ENCODE assay signal across 8 cellular contexts in genomic region chr1:234478481-234479309, GRCh38. TPM values are rescaled to one million over a fixed set of nuclear protein-coding genes. Genes with fewer than 3 reads are reported as not detected.
A peak's percentile ranks its signal among the peaks of the same experiment; 100 is the strongest.
DNase-seq lines count a peak whose midpoint lies in the region; FAIRE-seq and TF ChIP-seq lines count a peak whose summit lies in the region.

A gene with protein sequence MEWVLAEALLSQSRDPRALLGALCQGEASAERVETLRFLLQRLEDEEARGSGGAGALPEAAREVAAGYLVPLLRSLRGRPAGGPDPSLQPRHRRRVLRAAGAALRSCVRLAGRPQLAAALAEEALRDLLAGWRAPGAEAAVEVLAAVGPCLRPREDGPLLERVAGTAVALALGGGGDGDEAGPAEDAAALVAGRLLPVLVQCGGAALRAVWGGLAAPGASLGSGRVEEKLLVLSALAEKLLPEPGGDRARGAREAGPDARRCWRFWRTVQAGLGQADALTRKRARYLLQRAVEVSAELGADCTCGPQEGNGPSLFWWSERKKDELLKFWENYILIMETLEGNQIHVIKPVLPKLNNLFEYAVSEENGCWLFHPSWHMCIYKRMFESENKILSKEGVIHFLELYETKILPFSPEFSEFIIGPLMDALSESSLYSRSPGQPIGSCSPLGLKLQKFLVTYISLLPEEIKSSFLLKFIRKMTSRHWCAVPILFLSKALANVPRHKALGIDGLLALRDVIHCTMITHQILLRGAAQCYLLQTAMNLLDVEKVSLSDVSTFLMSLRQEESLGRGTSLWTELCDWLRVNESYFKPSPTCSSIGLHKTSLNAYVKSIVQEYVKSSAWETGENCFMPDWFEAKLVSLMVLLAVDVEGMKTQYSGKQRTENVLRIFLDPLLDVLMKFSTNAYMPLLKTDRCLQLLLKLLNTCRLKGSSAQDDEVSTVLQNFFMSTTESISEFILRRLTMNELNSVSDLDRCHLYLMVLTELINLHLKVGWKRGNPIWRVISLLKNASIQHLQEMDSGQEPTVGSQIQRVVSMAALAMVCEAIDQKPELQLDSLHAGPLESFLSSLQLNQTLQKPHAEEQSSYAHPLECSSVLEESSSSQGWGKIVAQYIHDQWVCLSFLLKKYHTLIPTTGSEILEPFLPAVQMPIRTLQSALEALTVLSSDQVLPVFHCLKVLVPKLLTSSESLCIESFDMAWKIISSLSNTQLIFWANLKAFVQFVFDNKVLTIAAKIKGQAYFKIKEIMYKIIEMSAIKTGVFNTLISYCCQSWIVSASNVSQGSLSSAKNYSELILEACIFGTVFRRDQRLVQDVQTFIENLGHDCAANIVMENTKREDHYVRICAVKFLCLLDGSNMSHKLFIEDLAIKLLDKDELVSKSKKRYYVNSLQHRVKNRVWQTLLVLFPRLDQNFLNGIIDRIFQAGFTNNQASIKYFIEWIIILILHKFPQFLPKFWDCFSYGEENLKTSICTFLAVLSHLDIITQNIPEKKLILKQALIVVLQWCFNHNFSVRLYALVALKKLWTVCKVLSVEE (N-terminal part only) (minus strand): TSS chr1:234479179. CDS start chr1:234479103, 76 bp downstream.

- H3K27me3 ChIP-seq in SJSA1 (replicated peaks) = no peaks in the 10 kb centered on the region
- H3K27me3 ChIP-seq in suprapubic skin = no peaks in the 10 kb centered on the region

- H3K4me1 ChIP-seq in SJSA1 (replicated peaks) (peaks cover 21% of the 10 kb centered on the region), suprapubic skin (peaks cover 16% of the 10 kb centered on the region)

- no peak for FAIRE-seq in H54 (lab: Jason Lieb, UNC)

- peaks cover 8% of the 10 kb centered on the region; the same call in 1 of the 2 replicates for H3K36me3 ChIP-seq in SJSA1
- H3K36me3 ChIP-seq in suprapubic skin = no peaks in the 10 kb centered on the region

- H3K27ac ChIP-seq in SJSA1 = 0 out of 2 replicates have a peak within 1 kb of the TSS, but pooled peaks have one; percentile 41
- peak within 1 kb of the TSS; percentile 98 for H3K27ac ChIP-seq in suprapubic skin

- peak in 1 of 2 donors; percentile 6 for TF ChIP-seq CTCF in suprapubic skin (IDR thresholded peaks at IDR 0.05)

- TF ChIP-seq POLR2A in H54 (IDR thresholded peaks at IDR 0.05; ENCODE audit: low read depth, low read length) (peak; percentile 53), suprapubic skin (IDR thresholded peaks at IDR 0.05) (no peak)

- H3K4me3 ChIP-seq in SJSA1 (peak within 1 kb of the TSS; percentile 93), suprapubic skin (peak within 1 kb of the TSS; percentile 86)

- DNase-seq in GF-D8 (lab: John Stamatoyannopoulos, UW) (peak; percentile 47), H54 (ENCODE audit: insufficient read length, low spot score) (peak; percentile 78), LoVo (ENCODE audit: low spot score) (peak; percentile 74), SJSA1 (ENCODE audit: low read depth in 1 of 2, low spot score in 2 of 2) (peak; percentile 74 to 90), germinal center (ENCODE audit: low spot score) (peak; percentile 92), occipital lobe (lab: John Stamatoyannopoulos, UW) (peak; percentile 66), suprapubic skin (ENCODE audit: low spot score in 2 of 2) (no peak)
- peak; percentile 76 for DNase-seq in activated naive CD4-positive, alpha-beta T cell treated with Interleukin-2 at 50 U/mL for 16 hours

- TF ChIP-seq EP300 in suprapubic skin (IDR thresholded peaks at IDR 0.05) = no peak

- WGBS in suprapubic skin = 0% methylated on average over 5 of the region's 122 CpGs

- H3K9me3 ChIP-seq in SJSA1 (replicated peaks) (no peaks in the 10 kb centered on the region; the same call in 1 of the 2 replicates), suprapubic skin (no peaks in the 10 kb centered on the region)

RNA-seq across cellular contexts. Expression of the gene that starts here (rescaled TPM):
- 18.9 and 21.0 TPM in 2 replicates for total RNA-seq in SJSA1 (2014; rRNA removed; shearing (Covaris generic))
- 90.6 TPM for total RNA-seq in occipital lobe
- total RNA-seq in suprapubic skin = 10 to 100 TPM; 21.1 to 78.2 (median 23.5) TPM

Comparison
In these comparisons a context has a peak if more than half of its experiments do, and no peak if none do; other contexts are left out.
1. DNase-seq: peak in GF-D8 (single experiment), H54 (single experiment), LoVo (single experiment), SJSA1 (2 of 2), activated naive CD4-positive, alpha-beta T cell treated with Interleukin-2 at 50 U/mL for 16 hours (single experiment), germinal center (single experiment) and occipital lobe (single experiment); none in suprapubic skin (0 of 2).